Comparison of ENCODE assay signal across 22 cellular contexts in the genomic region with DNA sequence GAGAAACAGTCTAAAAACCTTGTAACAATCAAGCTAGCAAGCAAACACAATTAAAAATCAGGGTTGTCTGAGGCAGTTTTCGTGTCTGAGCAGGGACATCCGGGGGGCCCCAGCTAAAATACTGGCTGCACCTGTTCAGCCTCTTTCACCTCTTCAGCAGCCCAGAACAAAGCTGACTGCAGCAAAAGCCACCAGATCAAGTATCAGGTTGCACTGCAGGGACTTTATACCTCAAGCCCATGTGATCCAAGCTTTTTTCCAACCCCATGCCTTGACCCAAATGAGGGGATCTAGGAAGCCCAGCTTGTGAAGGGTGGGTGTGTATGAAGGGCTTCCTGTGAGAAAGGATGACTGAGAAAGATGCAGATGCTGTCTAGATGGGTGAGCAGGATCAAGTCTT.
DNase-seq lines count a peak whose midpoint lies in the region; ATAC-seq and TF ChIP-seq lines count a peak whose summit lies in the region.
"Had no signal": no experiment of that assay in that cellular context is flagged by ENCODE, and none has a peak within 500 bp of the region (broad histone marks: within the 10 kb centered on the region; RNA-seq: fewer than 3 reads in every experiment).

No MANE protein-coding gene starts in this region.

- no peak for TF ChIP-seq EP300 in Ishikawa (IDR thresholded peaks at IDR 0.05; ENCODE audit: borderline replicate concordance)

- WGBS in endodermal cell (ENCODE audit: insufficient coverage in 1 of 2, insufficient read length in 1 of 2), 2 experiments = 60 to 79% methylated on average over 1 to 2 of the region's 2 CpGs

- H3K36me3 ChIP-seq in endodermal cell (ENCODE audit: control insufficient read depth, insufficient read depth, low read length) = peaks cover 6% of the 10 kb centered on the region
- H3K36me3 ChIP-seq: breast epithelium, pancreas had no signal

- no peaks in the 10 kb centered on the region for H3K9me3 Mint-ChIP-seq in endodermal cell
- H3K9me3 Mint-ChIP-seq: immature natural killer cell had no signal

- in situ Hi-C loops in ACHN (cut with HindIII; ENCODE audit: low pct_ligation_motif_present, low pct_unique_long_range_greater_than_20kb, low sequenced_read_pairs) = no loop called here

- no peak for TF ChIP-seq RAD21 in Ishikawa (IDR thresholded peaks at IDR 0.05; ENCODE audit: low read depth)

- H3K27me3 ChIP-seq in endodermal cell (ENCODE audit: control insufficient read depth, insufficient read depth, low read length, poor library complexity, severe bottlenecking) = no peaks in the 10 kb centered on the region
- H3K27me3 ChIP-seq: breast epithelium, pancreas had no signal

- H3K27ac ChIP-seq in 22Rv1 (peak overlapping the region; percentile 30; the same call in 1 of the 2 replicates), endodermal cell (ENCODE audit: low read depth, low read length) (no peak overlapping the region)
- H3K27ac ChIP-seq: A549, breast epithelium, pancreas, PC-9 had no signal

- no peak overlapping the region for H3K4me3 ChIP-seq in endodermal cell (ENCODE audit: low read length)
- H3K4me3 ChIP-seq: A549, breast epithelium, pancreas, PC-9 had no signal

- DNase-seq in NCI-H524 treated with DMSO at 0.1 percent for 48 hours (lab: John Stamatoyannopoulos, UW) (peak; percentile 53), endodermal cell (peak; percentile 78), ACHN (no peak), mucosa of gallbladder (ENCODE audit: low spot score) (no peak), NOMO-1 (lab: John Stamatoyannopoulos, UW; ENCODE audit: unreplicated experiment in 2 of 2) (no peak)
- DNase-seq: activated CD8-positive, alpha-beta memory T cell treated with anti-CD3 and anti-CD28 coated beads, Interleukin-2, amount 10 ng/mL, durations not matched to agents 7 days and 5 days; activated naive CD4-positive, alpha-beta T cell treated with anti-CD3 and anti-CD28 coated beads, Interleukin-2, amount 10 ng/mL, durations not matched to agents 7 days and 5 days; effector memory CD4-positive, alpha-beta T cell; foreskin fibroblast; H7; immature natural killer cell; NCI-H1436; pancreas; stimulated activated CD4-positive, alpha-beta T cell treated with anti-CD3 and anti-CD28 coated beads, Interleukin-12 subunit alpha, Interleukin-12 subunit beta, amount 100 ng/mL, for 4 hours had no signal

- H3K9me3 ChIP-seq in endodermal cell (ENCODE audit: control insufficient read depth, low read length) = no peaks in the 10 kb centered on the region
- H3K9me3 ChIP-seq: A549, breast epithelium, pancreas had no signal

- H3K9ac ChIP-seq in endodermal cell (ENCODE audit: extremely low read depth, low read length, poor library complexity, severe bottlenecking) = no peak overlapping the region

- TF ChIP-seq CTCF in 22Rv1 (IDR thresholded peaks at IDR 0.05) (no peak), endodermal cell (conservative IDR thresholded peaks at IDR 0.05) (no peak)

- H3K36me3 Mint-ChIP-seq in endodermal cell (ENCODE audit: low read depth) = peaks cover 17% of the 10 kb centered on the region
- H3K36me3 Mint-ChIP-seq: activated CD8-positive, alpha-beta memory T cell treated with anti-CD3 and anti-CD28 coated beads, Interleukin-2, amount 10 ng/mL, durations not matched to agents 7 days and 5 days; activated naive CD4-positive, alpha-beta T cell treated with anti-CD3 and anti-CD28 coated beads, Interleukin-2, amount 10 ng/mL, durations not matched to agents 7 days and 5 days had no signal

- no peak for ATAC-seq in HG03571 (IDR thresholded peaks at IDR 0.05; ENCODE audit: unreplicated experiment)
- ATAC-seq: A549; activated CD4-positive, CD25-positive, alpha-beta regulatory T cell treated with anti-CD3 and anti-CD28 coated beads, Interleukin-2, amount 50 U/mL, for 24 hours; activated CD8-positive, alpha-beta memory T cell treated with anti-CD3 and anti-CD28 coated beads, Interleukin-2, amount 10 ng/mL, durations not matched to agents 7 days and 5 days had no signal

- peaks cover 90% of the 10 kb centered on the region for H3K4me1 Mint-ChIP-seq in endodermal cell
- H3K4me1 Mint-ChIP-seq: activated CD8-positive, alpha-beta memory T cell treated with anti-CD3 and anti-CD28 coated beads, Interleukin-2, amount 10 ng/mL, durations not matched to agents 7 days and 5 days; activated naive CD4-positive, alpha-beta T cell treated with anti-CD3 and anti-CD28 coated beads, Interleukin-2, amount 10 ng/mL, durations not matched to agents 7 days and 5 days; IgD-negative memory B cell; immature natural killer cell had no signal

- H3K4me3 Mint-ChIP-seq in endodermal cell = no peak overlapping the region
- H3K4me3 Mint-ChIP-seq: activated CD8-positive, alpha-beta memory T cell treated with anti-CD3 and anti-CD28 coated beads, Interleukin-2, amount 10 ng/mL, durations not matched to agents 7 days and 5 days; activated naive CD4-positive, alpha-beta T cell treated with anti-CD3 and anti-CD28 coated beads, Interleukin-2, amount 10 ng/mL, durations not matched to agents 7 days and 5 days; IgD-negative memory B cell; immature natural killer cell had no signal

- peaks cover 22% of the 10 kb centered on the region for H3K4me1 ChIP-seq in endodermal cell (ENCODE audit: control insufficient read depth, insufficient read depth, low read length)
- H3K4me1 ChIP-seq: A549, breast epithelium, pancreas had no signal

- H3K27me3 Mint-ChIP-seq in endodermal cell (ENCODE audit: insufficient read depth) = no peaks in the 10 kb centered on the region
- H3K27me3 Mint-ChIP-seq: activated CD8-positive, alpha-beta memory T cell treated with anti-CD3 and anti-CD28 coated beads, Interleukin-2, amount 10 ng/mL, durations not matched to agents 7 days and 5 days; activated naive CD4-positive, alpha-beta T cell treated with anti-CD3 and anti-CD28 coated beads, Interleukin-2, amount 10 ng/mL, durations not matched to agents 7 days and 5 days; IgD-negative memory B cell had no signal

- H3K27ac Mint-ChIP-seq in endodermal cell = peak overlapping the region; percentile 31
- H3K27ac Mint-ChIP-seq: activated CD8-positive, alpha-beta memory T cell treated with anti-CD3 and anti-CD28 coated beads, Interleukin-2, amount 10 ng/mL, durations not matched to agents 7 days and 5 days; activated naive CD4-positive, alpha-beta T cell treated with anti-CD3 and anti-CD28 coated beads, Interleukin-2, amount 10 ng/mL, durations not matched to agents 7 days and 5 days; IgD-negative memory B cell; immature natural killer cell had no signal

TF ChIP-seq in Ishikawa, 13 proteins besides CTCF, POLR2A, EP300 and RAD21:
- TF ChIP-seq TCF12 (IDR thresholded peaks at IDR 0.05; ENCODE audit: low read depth) = 0 out of 2 replicates have a peak, but pooled peaks have one; percentile 46
- TF ChIP-seq, protein P1, sequence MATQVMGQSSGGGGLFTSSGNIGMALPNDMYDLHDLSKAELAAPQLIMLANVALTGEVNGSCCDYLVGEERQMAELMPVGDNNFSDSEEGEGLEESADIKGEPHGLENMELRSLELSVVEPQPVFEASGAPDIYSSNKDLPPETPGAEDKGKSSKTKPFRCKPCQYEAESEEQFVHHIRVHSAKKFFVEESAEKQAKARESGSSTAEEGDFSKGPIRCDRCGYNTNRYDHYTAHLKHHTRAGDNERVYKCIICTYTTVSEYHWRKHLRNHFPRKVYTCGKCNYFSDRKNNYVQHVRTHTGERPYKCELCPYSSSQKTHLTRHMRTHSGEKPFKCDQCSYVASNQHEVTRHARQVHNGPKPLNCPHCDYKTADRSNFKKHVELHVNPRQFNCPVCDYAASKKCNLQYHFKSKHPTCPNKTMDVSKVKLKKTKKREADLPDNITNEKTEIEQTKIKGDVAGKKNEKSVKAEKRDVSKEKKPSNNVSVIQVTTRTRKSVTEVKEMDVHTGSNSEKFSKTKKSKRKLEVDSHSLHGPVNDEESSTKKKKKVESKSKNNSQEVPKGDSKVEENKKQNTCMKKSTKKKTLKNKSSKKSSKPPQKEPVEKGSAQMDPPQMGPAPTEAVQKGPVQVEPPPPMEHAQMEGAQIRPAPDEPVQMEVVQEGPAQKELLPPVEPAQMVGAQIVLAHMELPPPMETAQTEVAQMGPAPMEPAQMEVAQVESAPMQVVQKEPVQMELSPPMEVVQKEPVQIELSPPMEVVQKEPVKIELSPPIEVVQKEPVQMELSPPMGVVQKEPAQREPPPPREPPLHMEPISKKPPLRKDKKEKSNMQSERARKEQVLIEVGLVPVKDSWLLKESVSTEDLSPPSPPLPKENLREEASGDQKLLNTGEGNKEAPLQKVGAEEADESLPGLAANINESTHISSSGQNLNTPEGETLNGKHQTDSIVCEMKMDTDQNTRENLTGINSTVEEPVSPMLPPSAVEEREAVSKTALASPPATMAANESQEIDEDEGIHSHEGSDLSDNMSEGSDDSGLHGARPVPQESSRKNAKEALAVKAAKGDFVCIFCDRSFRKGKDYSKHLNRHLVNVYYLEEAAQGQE (IDR thresholded peaks at IDR 0.05; ENCODE audit: low read depth) = no peak
- TF ChIP-seq, protein P2, sequence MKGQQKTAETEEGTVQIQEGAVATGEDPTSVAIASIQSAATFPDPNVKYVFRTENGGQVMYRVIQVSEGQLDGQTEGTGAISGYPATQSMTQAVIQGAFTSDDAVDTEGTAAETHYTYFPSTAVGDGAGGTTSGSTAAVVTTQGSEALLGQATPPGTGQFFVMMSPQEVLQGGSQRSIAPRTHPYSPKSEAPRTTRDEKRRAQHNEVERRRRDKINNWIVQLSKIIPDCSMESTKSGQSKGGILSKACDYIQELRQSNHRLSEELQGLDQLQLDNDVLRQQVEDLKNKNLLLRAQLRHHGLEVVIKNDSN (IDR thresholded peaks at IDR 0.05) = peak; percentile 32; the same call in 1 of the 2 replicates

Comparison
In these comparisons a context has a peak if more than half of its experiments do, and no peak if none do; other contexts are left out.
1. DNase-seq: peak in NCI-H524 treated with DMSO at 0.1 percent for 48 hours (single experiment) and endodermal cell (single experiment); none in ACHN (single experiment), mucosa of gallbladder (single experiment) and NOMO-1 (0 of 2).